In the genomic region with DNA sequence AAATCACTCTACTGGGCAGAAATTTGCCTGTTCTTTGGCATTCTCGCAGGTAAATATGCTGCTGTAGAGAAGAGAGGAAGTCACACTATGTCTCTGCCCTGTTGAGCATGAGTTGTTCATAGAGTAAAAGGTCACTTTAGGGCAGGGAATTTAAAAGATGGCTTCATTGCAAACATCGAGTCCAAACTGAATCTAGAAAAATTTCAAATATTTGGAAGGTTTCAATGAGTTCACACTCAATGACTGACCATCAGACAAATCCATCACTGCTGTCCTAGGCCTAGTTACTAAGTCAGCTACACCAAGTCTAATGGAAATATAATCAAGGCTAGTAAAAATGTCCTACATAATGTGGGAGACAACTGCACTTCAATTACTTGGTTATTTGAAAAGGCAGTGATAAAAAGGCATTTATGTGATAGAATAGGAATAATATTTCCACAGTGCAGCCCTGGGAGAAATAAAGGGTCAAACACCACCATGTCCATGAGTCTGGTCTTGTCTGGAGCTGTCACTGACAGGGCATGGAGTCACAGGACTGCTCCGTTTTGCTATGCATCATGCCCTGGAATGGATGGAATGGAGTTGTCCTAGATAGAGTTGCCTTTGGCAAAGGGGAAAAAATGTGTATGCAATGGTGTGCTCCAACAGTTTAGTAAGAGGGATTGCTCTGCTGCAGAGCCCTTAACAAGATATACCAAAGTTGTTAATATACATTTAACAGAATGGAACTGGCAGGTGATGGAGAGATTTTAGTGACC, we compare ENCODE assay signal across 29 cellular contexts.
A peak's percentile ranks its signal among the peaks of the same experiment; 100 is the strongest.
DNase-seq lines count a peak whose midpoint lies in the region; ATAC-seq and TF ChIP-seq lines count a peak whose summit lies in the region.
"Had no signal": no experiment of that assay in that cellular context is flagged by ENCODE, and none has a peak within 500 bp of the region (broad histone marks: within the 10 kb centered on the region; RNA-seq: fewer than 3 reads in every experiment).

No MANE protein-coding gene starts in this region.

- H3K4me3 ChIP-seq in SJSA1 (no peak overlapping the region), epithelial cell of esophagus (ENCODE audit: low read length) (no peak overlapping the region), upper lobe of left lung (no peak overlapping the region)
- H3K4me3 ChIP-seq: ascending aorta, lung, mucosa of descending colon, ovary, SJCRH30, upper lobe of right lung had no signal

- DNase-seq in AG20443 (ENCODE audit: low spot score) (peak; percentile 54), SJSA1 (ENCODE audit: low read depth in 1 of 2, low spot score in 2 of 2) (no peak), epithelial cell of esophagus (ENCODE audit: low read depth) (peak; percentile 55), osteocyte (ENCODE audit: extremely low spot score, unreplicated experiment) (no peak), upper lobe of left lung (no peak), NCI-H510A (lab: John Stamatoyannopoulos, UW) (no peak)
- no peak for DNase-seq in activated CD8-positive, alpha-beta memory T cell treated with anti-CD3 and anti-CD28 coated beads for 24 hours
- DNase-seq: activated CD4-positive, alpha-beta T cell treated with anti-CD3 and anti-CD28 coated beads for 48 hours; CD4-positive, alpha-beta memory T cell; dermis blood vessel endothelial cell; hippocampal formation; Kasumi-1; left cardiac atrium; mucosa of descending colon; NCI-H1694; NCI-H446; ovary; SJCRH30; substantia nigra; T1000; upper lobe of right lung had no signal

- H3K9me3 Mint-ChIP-seq in osteocyte (ENCODE audit: unreplicated experiment) = peaks cover 9% of the 10 kb centered on the region
- H3K9me3 Mint-ChIP-seq: activated naive CD4-positive, alpha-beta T cell treated with anti-CD3 and anti-CD28 coated beads, Interleukin-2, amount 50 U/mL, for 24 hours; central memory CD8-positive, alpha-beta T cell; nephron; stimulated activated memory B cell treated with anti-CD40 and anti-IgM and Interleukin-4, amounts not matched to agents 10 μg/mL and 1 μg/mL and 100 μg/mL, for 72 hours had no signal

- 72 to 73% methylated on average over 3 of the region's 3 CpGs for WGBS in upper lobe of left lung, 2 donors

- no peaks in the 10 kb centered on the region for H3K9me3 ChIP-seq in SJSA1 (replicated peaks)
- H3K9me3 ChIP-seq in upper lobe of left lung = no peaks in the 10 kb centered on the region
- H3K9me3 ChIP-seq: ascending aorta, mucosa of descending colon, ovary, SJCRH30, upper lobe of right lung had no signal

- no peak for TF ChIP-seq EP300 in upper lobe of left lung (IDR thresholded peaks at IDR 0.05)

- H3K27ac ChIP-seq in SJSA1 (peak overlapping the region; percentile 84), upper lobe of left lung (no peak overlapping the region)
- H3K27ac ChIP-seq: ovary, SJCRH30, upper lobe of right lung had no signal

- no peak overlapping the region for H3K4me3 Mint-ChIP-seq in osteocyte (ENCODE audit: unreplicated experiment)
- H3K4me3 Mint-ChIP-seq: activated naive CD4-positive, alpha-beta T cell treated with anti-CD3 and anti-CD28 coated beads, Interleukin-2, amount 50 U/mL, for 24 hours; B cell; CD4-positive, alpha-beta memory T cell; nephron; stimulated activated memory B cell treated with anti-CD40 and anti-IgM and Interleukin-4, amounts not matched to agents 10 μg/mL and 1 μg/mL and 100 μg/mL, for 72 hours had no signal

- peaks cover 98% of the 10 kb centered on the region for H3K4me1 Mint-ChIP-seq in osteocyte (ENCODE audit: unreplicated experiment)
- H3K4me1 Mint-ChIP-seq: B cell; stimulated activated memory B cell treated with anti-CD40 and anti-IgM and Interleukin-4, amounts not matched to agents 10 μg/mL and 1 μg/mL and 100 μg/mL, for 72 hours had no signal

- no peaks in the 10 kb centered on the region for H3K27me3 Mint-ChIP-seq in osteocyte (ENCODE audit: unreplicated experiment)
- H3K27me3 Mint-ChIP-seq: stimulated activated memory B cell treated with anti-CD40 and anti-IgM and Interleukin-4, amounts not matched to agents 10 μg/mL and 1 μg/mL and 100 μg/mL, for 72 hours had no signal

- no peaks in the 10 kb centered on the region for H3K36me3 ChIP-seq in SJSA1
- no peaks in the 10 kb centered on the region for H3K36me3 ChIP-seq in upper lobe of left lung
- H3K36me3 ChIP-seq: ascending aorta, ovary, SJCRH30, upper lobe of right lung had no signal

- H3K4me1 ChIP-seq in SJSA1 (replicated peaks) = peaks cover 72% of the 10 kb centered on the region
- H3K4me1 ChIP-seq in upper lobe of left lung = no peaks in the 10 kb centered on the region
- H3K4me1 ChIP-seq: upper lobe of right lung had no signal

- ATAC-seq in HG03097 (IDR thresholded peaks at IDR 0.05; ENCODE audit: low FRiP score, unreplicated experiment) (no peak), upper lobe of left lung (ENCODE audit: low FRiP score in 2 of 2) (no peak)
- ATAC-seq: left cardiac atrium; mucosa of descending colon; stimulated activated memory B cell treated with anti-CD40 and anti-IgM and Interleukin-4, amounts not matched to agents 10 μg/mL and 1 μg/mL and 100 μg/mL, for 72 hours; upper lobe of right lung had no signal

- peak overlapping the region; percentile 95 for H3K27ac Mint-ChIP-seq in osteocyte (ENCODE audit: unreplicated experiment)
- H3K27ac Mint-ChIP-seq: activated naive CD4-positive, alpha-beta T cell treated with anti-CD3 and anti-CD28 coated beads, Interleukin-2, amount 50 U/mL, for 24 hours; B cell; CD4-positive, alpha-beta memory T cell; nephron; stimulated activated memory B cell treated with anti-CD40 and anti-IgM and Interleukin-4, amounts not matched to agents 10 μg/mL and 1 μg/mL and 100 μg/mL, for 72 hours had no signal

- peaks cover 4% of the 10 kb centered on the region for H3K36me3 Mint-ChIP-seq in osteocyte (ENCODE audit: unreplicated experiment)
- H3K36me3 Mint-ChIP-seq: activated naive CD4-positive, alpha-beta T cell treated with anti-CD3 and anti-CD28 coated beads, Interleukin-2, amount 50 U/mL, for 24 hours; CD4-positive, alpha-beta memory T cell; stimulated activated memory B cell treated with anti-CD40 and anti-IgM and Interleukin-4, amounts not matched to agents 10 μg/mL and 1 μg/mL and 100 μg/mL, for 72 hours had no signal

- TF ChIP-seq CTCF in epithelial cell of esophagus (IDR thresholded peaks at IDR 0.05; ENCODE audit: insufficient read depth, low read depth, low read length, missing control alignments) = no peak
- no peak for TF ChIP-seq CTCF in osteocyte (IDR thresholded peaks at IDR 0.05)
- TF ChIP-seq CTCF in upper lobe of left lung (IDR thresholded peaks at IDR 0.05) = no peak

- H3K27me3 ChIP-seq in SJSA1 (replicated peaks) (no peaks in the 10 kb centered on the region), upper lobe of left lung (no peaks in the 10 kb centered on the region)
- H3K27me3 ChIP-seq: ascending aorta, ovary, SJCRH30, upper lobe of right lung had no signal

- TF ChIP-seq POLR2A in upper lobe of left lung (IDR thresholded peaks at IDR 0.05) = no peak

Comparison
In these comparisons a context has a peak if more than half of its experiments do, and no peak if none do; other contexts are left out.
1. DNase-seq: peak in AG20443 (single experiment) and epithelial cell of esophagus (single experiment); none in SJSA1 (0 of 2), osteocyte (single experiment), upper lobe of left lung (0 of 2), NCI-H510A (single experiment) and activated CD8-positive, alpha-beta memory T cell treated with anti-CD3 and anti-CD28 coated beads for 24 hours (single experiment).